13 cellular contexts compared by ENCODE assay signal in genomic region chr17:49588726-49589555, GRCh38. TPM values are rescaled to one million over a fixed set of nuclear protein-coding genes. Genes with fewer than 3 reads are reported as not detected.
A peak's percentile ranks its signal among the peaks of the same experiment; 100 is the strongest.
DNase-seq lines count a peak whose midpoint lies in the region; ATAC-seq and TF ChIP-seq lines count a peak whose summit lies in the region.
"Had no signal": no experiment of that assay in that cellular context is flagged by ENCODE, and none has a peak within 500 bp of the region (broad histone marks: within the 10 kb centered on the region; RNA-seq: fewer than 3 reads in every experiment).

No MANE protein-coding gene starts in this region.

- H3K4me1 ChIP-seq in GM23248 (ENCODE audit: insufficient read depth) (peaks cover 15% of the 10 kb centered on the region), RWPE2 (ENCODE audit: insufficient read depth, poor library complexity, severe bottlenecking) (peaks cover 3% of the 10 kb centered on the region), fibroblast of lung (ENCODE audit: control insufficient read depth, extremely low read depth, insufficient read depth, low read length) (peaks cover 3% of the 10 kb centered on the region), thoracic aorta (ENCODE audit: control insufficient read depth in 1 of 2, low read depth in 2 of 2) (peaks cover 14 to 47% of the 10 kb centered on the region in 2 donors)
- H3K4me1 ChIP-seq: Peyer's patch had no signal

- 48 to 51% methylated on average over 7 of the region's 7 CpGs for WGBS in GM23248 (ENCODE audit: low coverage in 1 of 2, low lambda C conversion rate in 2 of 2, missing lambda C conversion rate in 2 of 2), 2 experiments

- H3K36me3 ChIP-seq in GM23248 (ENCODE audit: low read depth) (0 out of 2 replicates have a peak, but pooled peaks cover 6% of the 10 kb centered on the region), RWPE2 (ENCODE audit: low read depth) (no peaks in the 10 kb centered on the region), fibroblast of lung (ENCODE audit: control insufficient read depth, insufficient read depth, low read length) (no peaks in the 10 kb centered on the region), thoracic aorta (no peaks in the 10 kb centered on the region)

- in situ Hi-C loops in GM23248 (cut with MboI), result no loop called here

- H3K4me2 ChIP-seq in GM23248 (ENCODE audit: unreplicated experiment) (peak overlapping the region; percentile 12), fibroblast of lung (ENCODE audit: extremely low read depth, insufficient read depth, low read length) (no peak overlapping the region)

- DNase-seq in GM23248 (peak; percentile 88), RWPE2 (ENCODE audit: low spot score) (no peak), fibroblast of lung (ENCODE audit: low read depth in 2 of 2) (peak; percentile 27 to 57), thoracic aorta (ENCODE audit: low spot score) (no peak), medulla oblongata (ENCODE audit: extremely low spot score) (no peak), cerebellum (ENCODE audit: low spot score) (no peak)
- DNase-seq: effector CD8-positive, alpha-beta T cell; Kasumi-1; NCI-H187 treated with DMSO at 0.1 percent for 48 hours; Peyer's patch; stimulated activated CD4-positive, alpha-beta T cell treated with anti-CD3 and anti-CD28 coated beads, Interleukin-1b, Interleukin-23, amount 100 ng/mL, for 48 hours had no signal

- H4K20me1 ChIP-seq in GM23248 (ENCODE audit: insufficient read depth), result no peaks in the 10 kb centered on the region
- H4K20me1 ChIP-seq in fibroblast of lung (ENCODE audit: control insufficient read depth, extremely low read depth, insufficient read depth, low read length), result no peaks in the 10 kb centered on the region

- TF ChIP-seq CTCF in RWPE2 (IDR thresholded peaks at IDR 0.05; ENCODE audit: poor library complexity, severe bottlenecking), result no peak
- no peak for TF ChIP-seq CTCF in fibroblast of lung (conservative IDR thresholded peaks at IDR 0.05 in 1 of 2, IDR thresholded peaks at IDR 0.05 in 1 of 2; ENCODE audit: low read depth in 1 of 2, low read length in 2 of 2)
- no peak for TF ChIP-seq CTCF in thoracic aorta (IDR thresholded peaks at IDR 0.05)

- H3K79me2 ChIP-seq in GM23248 (ENCODE audit: insufficient read depth), result no peaks in the 10 kb centered on the region
- no peaks in the 10 kb centered on the region for H3K79me2 ChIP-seq in fibroblast of lung (ENCODE audit: control insufficient read depth, insufficient read depth, low read length)

- peak overlapping the region; percentile 26; the same call in 1 of the 2 replicates for H3K27ac ChIP-seq in GM23248
- H3K27ac ChIP-seq in RWPE2 (ENCODE audit: poor library complexity, severe bottlenecking), result no peak overlapping the region
- no peak overlapping the region for H3K27ac ChIP-seq in fibroblast of lung (ENCODE audit: insufficient read depth, low read length)
- peak overlapping the region; percentile 70 to 87 for H3K27ac ChIP-seq in thoracic aorta
- H3K27ac ChIP-seq: Peyer's patch, vagina had no signal

- H3K4me3 ChIP-seq in GM23248, result no peak overlapping the region
- H3K4me3 ChIP-seq in RWPE2 (ENCODE audit: severe bottlenecking), result no peak overlapping the region
- H3K4me3 ChIP-seq in fibroblast of lung (replicated peaks in 1 of 4; ENCODE audit: control extremely low read depth in 1 of 4, insufficient read depth in 1 of 4, low read depth in 3 of 4, low read length in 4 of 4), result no peak overlapping the region
- no peak overlapping the region for H3K4me3 ChIP-seq in thoracic aorta
- H3K4me3 ChIP-seq: Peyer's patch, vagina had no signal

- H3F3A ChIP-seq in GM23248 (ENCODE audit: insufficient read depth), result peaks cover 13% of the 10 kb centered on the region; the same call in 1 of the 2 replicates

- H3K9me2 ChIP-seq in GM23248 (ENCODE audit: insufficient read depth), result no peaks in the 10 kb centered on the region

- H3K9ac ChIP-seq in GM23248 (no peak overlapping the region), fibroblast of lung (ENCODE audit: insufficient read depth, low read length) (no peak overlapping the region)

- H3K27me3 ChIP-seq in GM23248 (replicated peaks; ENCODE audit: insufficient read depth), result no peaks in the 10 kb centered on the region
- no peaks in the 10 kb centered on the region for H3K27me3 ChIP-seq in RWPE2 (ENCODE audit: insufficient read depth, poor library complexity, severe bottlenecking)
- H3K27me3 ChIP-seq in fibroblast of lung (ENCODE audit: control insufficient read depth, insufficient read depth, low read length), result no peaks in the 10 kb centered on the region
- H3K27me3 ChIP-seq in thoracic aorta (replicated peaks; ENCODE audit: insufficient read depth), result no peaks in the 10 kb centered on the region
- H3K27me3 ChIP-seq: Peyer's patch, vagina had no signal

- ATAC-seq in RWPE2 (ENCODE audit: low read depth), result peak; percentile 41
- no peak for ATAC-seq in thoracic aorta (ENCODE audit: insufficient number of reproducible peaks, low FRiP score, low read depth)
- no peak for ATAC-seq in GM21526 (IDR thresholded peaks at IDR 0.05; ENCODE audit: low FRiP score, unreplicated experiment)

- H2AFZ ChIP-seq in GM23248, result no peak overlapping the region
- no peak overlapping the region for H2AFZ ChIP-seq in fibroblast of lung (ENCODE audit: low read length)

- H3K9me3 ChIP-seq in GM23248 (ENCODE audit: low read depth) (no peaks in the 10 kb centered on the region), RWPE2 (ENCODE audit: severe bottlenecking) (no peaks in the 10 kb centered on the region), fibroblast of lung (ENCODE audit: control insufficient read depth, insufficient read depth, low read depth, low read length) (no peaks in the 10 kb centered on the region), thoracic aorta (no peaks in the 10 kb centered on the region)
- H3K9me3 ChIP-seq: Peyer's patch, vagina had no signal

RNA-seq across cellular contexts. Expression of gene NXPH3, which starts 13.3 kb away (rescaled TPM):
- 0.76 and 1.4 TPM in 2 replicates for total RNA-seq in GM23248 (2014; rRNA removed; shearing (Covaris generic))
- polyA plus RNA-seq in GM23248 (2016; fragmentation: Nextera tagmentation; extraction: Ambion mirVana) (0.30 TPM in 2 replicates), fibroblast of lung (0.19 and 0.36 TPM in 2 replicates)
- total RNA-seq in fibroblast of lung (0.66 and 0.77 TPM in 2 replicates), thoracic aorta (100 to 1,000 TPM in 1 of 2 donors, 10 to 100 TPM in 1; 61.7 to 131 TPM), cerebellum (4.6 TPM)
- polyA plus RNA-seq in fibroblast of lung (2012), result 0.31 and 0.48 TPM in 2 replicates
- 0.39 TPM in 1 of 2 replicates, not detected in the other for polyA minus RNA-seq in fibroblast of lung (ENCODE audit: low replicate concordance)

Comparison
In these comparisons a context has a peak if more than half of its experiments do, and no peak if none do; other contexts are left out.
1. DNase-seq: peak in GM23248 (single experiment) and fibroblast of lung (2 of 2); none in RWPE2 (single experiment), thoracic aorta (single experiment), medulla oblongata (single experiment) and cerebellum (single experiment).
2. H3K27ac ChIP-seq: peak in GM23248 (single experiment) and thoracic aorta (2 of 2); none in RWPE2 (single experiment) and fibroblast of lung (single experiment).
3. RNA of gene NXPH3, which starts 13.3 kb away (total RNA-seq): 61.7 to 131 TPM in thoracic aorta; 4.6 TPM in cerebellum (single experiment), 0.76 to 1.4 TPM in GM23248 and 0.66 to 0.77 TPM in fibroblast of lung; every median in the first group is over 10 times any median in the second.